ENCODE assay signal across 24 cellular contexts in the genomic region with DNA sequence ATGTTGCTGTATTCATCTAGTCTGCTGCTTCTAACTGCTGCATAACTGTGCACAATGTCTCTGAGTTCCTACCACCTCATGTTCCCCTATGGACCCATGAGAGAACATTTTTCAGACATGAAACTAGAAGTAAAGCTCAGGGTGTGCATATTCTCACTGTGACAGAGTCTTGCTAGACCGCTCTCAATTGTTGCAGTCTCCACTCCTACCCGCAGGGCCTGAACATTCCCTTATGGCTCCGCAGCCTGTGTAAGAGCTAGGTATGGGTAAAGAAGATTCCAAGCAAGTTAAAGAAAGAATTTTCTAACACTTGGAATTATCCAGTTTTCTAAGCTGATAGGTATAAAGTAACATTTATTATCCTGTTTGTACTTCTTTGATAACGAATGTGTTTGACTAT.
"Had no signal": no experiment of that assay in that cellular context is flagged by ENCODE, and none has a peak within 500 bp of the region (broad histone marks: within the 10 kb centered on the region; RNA-seq: fewer than 3 reads in every experiment).

No MANE protein-coding gene starts in this region.

- H3K27ac ChIP-seq: ovary, right atrium auricular region, right lobe of liver, transverse colon, upper lobe of right lung had no signal

- H3K9me3 ChIP-seq: ovary, right atrium auricular region, right lobe of liver, transverse colon, upper lobe of right lung had no signal

- H3K4me2 ChIP-seq: smooth muscle cell had no signal

- H3K4me3 Mint-ChIP-seq: mesothelial cell of epicardium; naive B cell; natural killer cell treated with Interleukin-12 subunit alpha and Interleukin-12 subunit beta and Interleukin-15 and Interleukin-18, amount 100 ng/mL, for 72 hours; stimulated activated memory B cell treated with anti-CD40 and anti-IgM and Interleukin-4, amounts not matched to agents 10 μg/mL and 1 μg/mL and 100 μg/mL, for 72 hours; stimulated activated naive CD8-positive, alpha-beta T cell treated with anti-CD3 and anti-CD28 coated beads, Interleukin-15, amount 100 ng/mL, for 72 hours had no signal

- H3K27me3 ChIP-seq: ovary, right atrium auricular region, right lobe of liver, transverse colon, upper lobe of right lung had no signal

- H3K9me3 Mint-ChIP-seq: mesothelial cell of epicardium; naive B cell; natural killer cell treated with Interleukin-12 subunit alpha and Interleukin-12 subunit beta and Interleukin-15 and Interleukin-18, amount 100 ng/mL, for 72 hours; stimulated activated memory B cell treated with anti-CD40 and anti-IgM and Interleukin-4, amounts not matched to agents 10 μg/mL and 1 μg/mL and 100 μg/mL, for 72 hours; stimulated activated naive CD8-positive, alpha-beta T cell treated with anti-CD3 and anti-CD28 coated beads, Interleukin-15, amount 100 ng/mL, for 72 hours had no signal

- H3K4me3 ChIP-seq: lung, ovary, right atrium auricular region, right lobe of liver, smooth muscle cell, transverse colon, upper lobe of right lung had no signal

- H3K27me3 Mint-ChIP-seq: naive B cell; natural killer cell treated with Interleukin-12 subunit alpha and Interleukin-12 subunit beta and Interleukin-15 and Interleukin-18, amount 100 ng/mL, for 72 hours; progenitor cell of endocrine pancreas; stimulated activated memory B cell treated with anti-CD40 and anti-IgM and Interleukin-4, amounts not matched to agents 10 μg/mL and 1 μg/mL and 100 μg/mL, for 72 hours; stimulated activated naive CD8-positive, alpha-beta T cell treated with anti-CD3 and anti-CD28 coated beads, Interleukin-15, amount 100 ng/mL, for 72 hours had no signal

- H3K27ac Mint-ChIP-seq: mesothelial cell of epicardium; natural killer cell treated with Interleukin-12 subunit alpha and Interleukin-12 subunit beta and Interleukin-15 and Interleukin-18, amount 100 ng/mL, for 72 hours; progenitor cell of endocrine pancreas; stimulated activated memory B cell treated with anti-CD40 and anti-IgM and Interleukin-4, amounts not matched to agents 10 μg/mL and 1 μg/mL and 100 μg/mL, for 72 hours had no signal

- DNase-seq: hippocampal formation; kidney glomerular epithelial cell; left cardiac atrium; mesendoderm; naive B cell; ovary; right lobe of liver; stimulated activated CD4-positive, alpha-beta T cell treated with anti-CD3 and anti-CD28 coated beads, Interleukin-1b, Interleukin-23, amount 100 ng/mL, for 48 hours; stimulated activated CD4-positive, alpha-beta T cell treated with anti-CD3 and anti-CD28 coated beads, Interleukin-2, amount 100 ng/mL, for 48 hours; stimulated activated CD4-positive, alpha-beta T cell treated with anti-CD3 and anti-CD28 coated beads, Interleukin-4, amount 100 ng/mL, for 4 hours; stimulated activated CD8-positive, alpha-beta memory T cell treated with anti-CD3 and anti-CD28 coated beads, Interleukin-4, amount 100 ng/mL, for 48 hours; stimulated activated naive CD4-positive, alpha-beta T cell treated with Interleukin-2 at 50 U/mL for 16 hours; stimulated activated naive CD8-positive, alpha-beta T cell treated with anti-CD3 and anti-CD28 coated beads, Interleukin-15, amount 100 ng/mL, for 72 hours; substantia nigra; transverse colon; upper lobe of right lung had no signal

- H3K36me3 ChIP-seq: ovary, right atrium auricular region had no signal

- ATAC-seq: left cardiac atrium; left lobe of liver; natural killer cell treated with Interleukin-12 subunit alpha and Interleukin-12 subunit beta and Interleukin-15 and Interleukin-18, amount 100 ng/mL, for 72 hours; right lobe of liver; stimulated activated memory B cell treated with anti-CD40 and anti-IgM and Interleukin-4, amounts not matched to agents 10 μg/mL and 1 μg/mL and 100 μg/mL, for 72 hours; stimulated activated naive CD8-positive, alpha-beta T cell treated with anti-CD3 and anti-CD28 coated beads, Interleukin-15, amount 100 ng/mL, for 72 hours; upper lobe of right lung had no signal
